ENCODE assay signal across 1 cellular context in genomic region chr6:138518054-138518453, GRCh38.
A peak's percentile ranks its signal among the peaks of the same experiment; 100 is the strongest.
TF ChIP-seq lines count a peak whose summit lies in the region.

No MANE protein-coding gene starts in this region.

TF ChIP-seq in HepG2, 621 proteins besides CTCF, POLR2A, EP300 and RAD21 (continued from another document):
- TF ChIP-seq PAXIP1 (CRISPR knock-in tag; conservative IDR thresholded peaks at IDR 0.05) (0 out of 2 replicates have a peak, but pooled peaks have one; percentile 8), HNF4A (CRISPR knock-in tag; IDR thresholded peaks at IDR 0.05) (no peak), THAP8 (CRISPR knock-in tag; IDR thresholded peaks at IDR 0.05; ENCODE audit: borderline replicate concordance) (no peak), HOXA5 (CRISPR knock-in tag; IDR thresholded peaks at IDR 0.05) (no peak), GPN1 (CRISPR knock-in tag; IDR thresholded peaks at IDR 0.05; ENCODE audit: borderline replicate concordance) (no peak), TFDP2 (CRISPR knock-in tag; IDR thresholded peaks at IDR 0.05) (no peak), ZFP37 (CRISPR knock-in tag; IDR thresholded peaks at IDR 0.05; ENCODE audit: borderline replicate concordance) (no peak)
